Comparison of ENCODE assay signal across 25 cellular contexts in the genomic region with DNA sequence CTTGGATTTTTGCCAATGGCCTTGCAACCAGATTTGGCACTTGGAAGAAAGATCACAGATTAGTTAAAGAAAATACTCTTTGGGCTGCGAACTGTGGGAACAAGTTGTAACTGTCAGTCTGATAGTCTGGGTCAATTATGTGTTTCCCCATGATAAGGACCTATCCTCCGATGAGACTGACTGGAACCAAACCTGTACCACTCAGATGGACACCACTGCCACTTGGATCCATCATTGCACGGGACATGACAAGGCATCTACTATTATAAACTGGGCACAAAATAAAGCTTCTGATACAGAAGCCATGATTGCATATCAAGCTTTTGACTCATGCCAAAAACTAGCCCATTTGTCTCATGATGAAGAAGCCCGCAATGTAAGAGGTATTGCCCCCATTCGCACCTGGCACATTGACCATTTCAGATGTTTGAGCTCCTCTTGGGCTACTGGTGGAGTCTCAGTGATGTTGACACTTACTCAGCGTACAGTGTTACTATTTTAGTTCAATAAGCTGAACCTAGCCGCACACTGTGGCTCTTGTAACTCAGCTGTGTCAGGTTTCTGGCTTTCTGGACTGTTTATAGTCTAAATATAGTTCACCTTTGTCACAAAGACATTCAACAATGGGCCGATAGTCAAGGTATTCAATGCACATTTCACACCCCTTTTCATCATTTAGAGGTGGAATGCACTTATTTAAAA.
"Had no signal": no experiment of that assay in that cellular context is flagged by ENCODE, and none has a peak within 500 bp of the region (broad histone marks: within the 10 kb centered on the region; RNA-seq: fewer than 3 reads in every experiment).

No MANE protein-coding gene starts in this region.

- H3K27ac Mint-ChIP-seq: activated T-helper 1 cell treated with anti-CD3 and anti-CD28 coated beads, Interleukin-12 subunit alpha, Interleukin-12 subunit beta, Interleukin-2, Interleukin-4 antibody, amounts not matched to agents 30 ng/mL and 10 ng/mL and 1 ng/mL, durations not matched to agents 14 hours and 24 hours and 36 hours; dendritic cell treated with granulocyte-macrophage colony-stimulating factor and Interleukin-4, amounts not matched to agents 40 ng/mL and 50 ng/mL, for 4 days; endodermal cell; naive B cell; nephron progenitor cell; progenitor cell of endocrine pancreas had no signal

- H3K36me3 ChIP-seq: brain microvascular endothelial cell, neutrophil, spleen, suprapubic skin, tibial artery had no signal

- H3K4me1 Mint-ChIP-seq: endodermal cell, naive B cell, nephron progenitor cell had no signal

- H3K27ac ChIP-seq: brain microvascular endothelial cell, neutrophil, spleen, suprapubic skin, tibial artery, VCaP had no signal

- H3K4me3 ChIP-seq: spleen, suprapubic skin, tibial artery had no signal

- H3K27me3 Mint-ChIP-seq: dendritic cell treated with granulocyte-macrophage colony-stimulating factor and Interleukin-4, amounts not matched to agents 40 ng/mL and 50 ng/mL, for 4 days had no signal

- H3K9me3 ChIP-seq: neutrophil, spleen, suprapubic skin, tibial artery had no signal

- H3K9me3 Mint-ChIP-seq: activated T-helper 1 cell treated with anti-CD3 and anti-CD28 coated beads, Interleukin-12 subunit alpha, Interleukin-12 subunit beta, Interleukin-2, Interleukin-4 antibody, amounts not matched to agents 30 ng/mL and 10 ng/mL and 1 ng/mL, durations not matched to agents 14 hours and 24 hours and 36 hours; dendritic cell treated with granulocyte-macrophage colony-stimulating factor and Interleukin-4, amounts not matched to agents 40 ng/mL and 50 ng/mL, for 4 days had no signal

- H3K27me3 ChIP-seq: brain microvascular endothelial cell, neutrophil, suprapubic skin, tibial artery had no signal

- H3K4me1 ChIP-seq: spleen, suprapubic skin, tibial artery had no signal

- DNase-seq: activated CD4-positive, alpha-beta T cell treated with anti-CD3 and anti-CD28 coated beads for 4 hours; activated CD4-positive, alpha-beta T cell treated with anti-CD3 and anti-CD28 coated beads, Interleukin-2, amount 50 U/mL, for 4 hours; activated CD8-positive, alpha-beta memory T cell treated with anti-CD3 and anti-CD28 coated beads for 24 hours; activated effector memory CD4-positive, alpha-beta T cell treated with anti-CD3 and anti-CD28 coated beads, Interleukin-2, amount 50 U/mL, for 16 hours; activated naive CD4-positive, alpha-beta T cell treated with anti-CD3 and anti-CD28 coated beads, Interleukin-2, amount 50 U/mL, for 16 hours; amniotic stem cell; brain microvascular endothelial cell; central memory CD4-positive, alpha-beta T cell; endodermal cell; foreskin fibroblast; kidney glomerular epithelial cell; mammary epithelial cell; naive B cell; nephron progenitor cell; retina; spleen; stimulated activated naive CD4-positive, alpha-beta T cell; tibial artery had no signal

- H3K4me3 Mint-ChIP-seq: activated T-helper 1 cell treated with anti-CD3 and anti-CD28 coated beads, Interleukin-12 subunit alpha, Interleukin-12 subunit beta, Interleukin-2, Interleukin-4 antibody, amounts not matched to agents 30 ng/mL and 10 ng/mL and 1 ng/mL, durations not matched to agents 14 hours and 24 hours and 36 hours; dendritic cell treated with granulocyte-macrophage colony-stimulating factor and Interleukin-4, amounts not matched to agents 40 ng/mL and 50 ng/mL, for 4 days; endodermal cell; naive B cell; nephron progenitor cell had no signal

- ATAC-seq: esophagus mucosa had no signal

- H3K36me3 Mint-ChIP-seq: naive B cell had no signal
